20 cellular contexts compared by ENCODE assay signal in genomic region chr5:6755941-6756340, GRCh38.
"Had no signal": no experiment of that assay in that cellular context is flagged by ENCODE, and none has a peak within 500 bp of the region (broad histone marks: within the 10 kb centered on the region; RNA-seq: fewer than 3 reads in every experiment).

No MANE protein-coding gene starts in this region.

- DNase-seq: activated CD4-positive, alpha-beta T cell treated with anti-CD3 and anti-CD28 coated beads for 1 hour; activated CD8-positive, alpha-beta memory T cell treated with anti-CD3 and anti-CD28 coated beads for 24 hours; activated CD8-positive, alpha-beta memory T cell treated with anti-CD3 and anti-CD28 coated beads, Interleukin-2, amount 50 U/mL, for 48 hours; activated naive CD4-positive, alpha-beta T cell; activated naive CD8-positive, alpha-beta T cell treated with anti-CD3 and anti-CD28 coated beads for 36 hours; amniotic stem cell; dermis blood vessel endothelial cell; effector memory CD4-positive, alpha-beta T cell; stimulated activated CD4-positive, alpha-beta T cell treated with anti-CD3 and anti-CD28 coated beads, Interleukin-12 subunit alpha, Interleukin-12 subunit beta, amount 100 ng/mL, for 4 hours; stimulated activated CD4-positive, alpha-beta T cell treated with anti-CD3 and anti-CD28 coated beads, Interleukin-1b, Interleukin-23, amount 100 ng/mL, for 48 hours; stimulated activated CD8-positive, alpha-beta memory T cell treated with anti-CD3 and anti-CD28 coated beads, Interleukin-4, amount 100 ng/mL, for 48 hours; stimulated activated naive CD4-positive, alpha-beta T cell; uterus; WERI-Rb-1 had no signal

- H3K9ac ChIP-seq: parathyroid adenoma had no signal

- H3K4me3 ChIP-seq: cardiac muscle cell, hepatocyte, tibial artery, uterus had no signal

- ATAC-seq: natural killer cell treated with Interleukin-12 subunit alpha and Interleukin-12 subunit beta and Interleukin-15 and Interleukin-18, amount 100 ng/mL, for 72 hours had no signal

- H3K4me2 ChIP-seq: hepatocyte had no signal

- H3K27ac ChIP-seq: cardiac muscle cell, hepatocyte, parathyroid adenoma, tibial artery, uterus, WERI-Rb-1 had no signal

- H3K4me3 Mint-ChIP-seq: activated naive CD8-positive, alpha-beta T cell treated with anti-CD3 and anti-CD28 coated beads for 36 hours; mesothelial cell of epicardium; natural killer cell treated with Interleukin-12 subunit alpha and Interleukin-12 subunit beta and Interleukin-15 and Interleukin-18, amount 100 ng/mL, for 72 hours had no signal

- H3K36me3 ChIP-seq: uterus had no signal

- H3K27me3 ChIP-seq: cardiac muscle cell, hepatocyte, tibial artery, uterus had no signal

- H3K4me1 Mint-ChIP-seq: activated naive CD8-positive, alpha-beta T cell treated with anti-CD3 and anti-CD28 coated beads for 36 hours; mesothelial cell of epicardium had no signal

- H2AFZ ChIP-seq: hepatocyte, parathyroid adenoma had no signal

- H3K9me3 Mint-ChIP-seq: mesothelial cell of epicardium; natural killer cell treated with Interleukin-12 subunit alpha and Interleukin-12 subunit beta and Interleukin-15 and Interleukin-18, amount 100 ng/mL, for 72 hours had no signal

- H3K9me3 ChIP-seq: tibial artery, uterus had no signal

- H3K4me1 ChIP-seq: tibial artery, uterus had no signal

- H3K27me3 Mint-ChIP-seq: activated naive CD8-positive, alpha-beta T cell treated with anti-CD3 and anti-CD28 coated beads for 36 hours; natural killer cell treated with Interleukin-12 subunit alpha and Interleukin-12 subunit beta and Interleukin-15 and Interleukin-18, amount 100 ng/mL, for 72 hours had no signal

- H3K79me2 ChIP-seq: hepatocyte, parathyroid adenoma had no signal

- H3K27ac Mint-ChIP-seq: activated naive CD8-positive, alpha-beta T cell treated with anti-CD3 and anti-CD28 coated beads for 36 hours; mesothelial cell of epicardium; natural killer cell treated with Interleukin-12 subunit alpha and Interleukin-12 subunit beta and Interleukin-15 and Interleukin-18, amount 100 ng/mL, for 72 hours had no signal
